In the genomic region with DNA sequence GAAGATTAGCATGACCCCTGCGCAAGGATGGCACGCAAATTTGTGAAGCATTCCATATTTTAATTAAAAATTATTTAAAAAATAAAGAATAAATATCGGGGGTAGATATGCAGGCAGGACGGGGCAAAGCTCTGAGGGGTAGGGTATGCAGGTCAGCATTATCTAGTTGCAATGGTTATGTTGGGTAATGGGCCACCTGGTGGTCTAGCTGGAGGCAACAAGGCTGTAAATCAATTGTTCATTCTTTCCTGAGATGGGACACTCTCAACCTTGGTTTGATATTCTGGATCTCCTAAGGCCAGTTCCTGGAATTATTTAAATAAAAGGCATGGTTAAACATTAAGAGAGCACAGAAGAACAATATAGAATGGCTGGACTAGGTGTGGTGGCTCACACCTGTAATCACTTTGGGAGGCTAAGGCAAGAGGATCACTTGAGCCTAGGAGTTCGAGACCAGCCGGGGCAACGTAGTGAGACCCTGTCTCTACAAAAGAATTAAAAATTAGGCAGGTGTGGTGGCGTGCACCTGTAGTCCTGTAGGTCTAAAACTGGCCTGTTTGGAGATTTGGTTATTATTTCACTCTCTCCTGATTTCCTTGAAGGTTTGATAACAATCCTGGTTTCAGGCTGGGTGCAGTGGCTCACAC, we compare ENCODE assay signal across 25 cellular contexts.
"Had no signal": no experiment of that assay in that cellular context is flagged by ENCODE, and none has a peak within 500 bp of the region (broad histone marks: within the 10 kb centered on the region; RNA-seq: fewer than 3 reads in every experiment).

No MANE protein-coding gene starts in this region.

- H3K27me3 ChIP-seq: breast epithelium, esophagus squamous epithelium, gastroesophageal sphincter, heart left ventricle, testis, vagina had no signal

- H3K27me3 Mint-ChIP-seq: activated naive CD8-positive, alpha-beta T cell treated with anti-CD3 and anti-CD28 coated beads for 36 hours; central memory CD8-positive, alpha-beta T cell; naive B cell; type B pancreatic cell had no signal

- ATAC-seq: gastroesophageal sphincter, heart left ventricle, lower lobe of right lung had no signal

- H3K4me3 ChIP-seq: breast epithelium, esophagus squamous epithelium, gastroesophageal sphincter, heart left ventricle, lower lobe of right lung, testis, vagina had no signal

- H3K4me1 ChIP-seq: breast epithelium, gastroesophageal sphincter, heart left ventricle, lower lobe of right lung, testis, vagina had no signal

- H3K27ac Mint-ChIP-seq: activated naive CD8-positive, alpha-beta T cell treated with anti-CD3 and anti-CD28 coated beads for 36 hours; type B pancreatic cell had no signal

- H3K9me3 ChIP-seq: breast epithelium, esophagus squamous epithelium, gastroesophageal sphincter, heart left ventricle, lower lobe of right lung, testis, vagina had no signal

- H3K4me1 Mint-ChIP-seq: activated naive CD8-positive, alpha-beta T cell treated with anti-CD3 and anti-CD28 coated beads for 36 hours; central memory CD8-positive, alpha-beta T cell; neural crest cell had no signal

- H3K9me3 Mint-ChIP-seq: activated naive CD8-positive, alpha-beta T cell treated with anti-CD3 and anti-CD28 coated beads for 36 hours; central memory CD8-positive, alpha-beta T cell; naive B cell; neural crest cell; type B pancreatic cell had no signal

- DNase-seq: activated CD4-positive, alpha-beta T cell treated with anti-CD3 and anti-CD28 coated beads for 4 hours; activated CD4-positive, alpha-beta T cell treated with anti-CD3 and anti-CD28 coated beads, Interleukin-2, amount 50 U/mL, for 48 hours; activated CD4-positive, CD25-positive, alpha-beta regulatory T cell; activated naive CD4-positive, alpha-beta T cell treated with Interleukin-2 at 50 U/mL for 16 hours; activated naive CD8-positive, alpha-beta T cell treated with anti-CD3 and anti-CD28 coated beads for 36 hours; activated T-cell treated with anti-CD3 and anti-CD28 coated beads, Interleukin-2, amount 50 U/mL, for 48 hours; effector memory CD4-positive, alpha-beta T cell; esophagus squamous epithelium; heart left ventricle; islet precursor cell; lower lobe of right lung; naive B cell; retina; stimulated activated CD4-positive, alpha-beta T cell treated with anti-CD3 and anti-CD28 coated beads, Interleukin-4, amount 100 ng/mL, for 1 hour; stimulated activated naive CD4-positive, alpha-beta T cell; T1000; testis had no signal

- H3K36me3 ChIP-seq: breast epithelium had no signal

- FAIRE-seq: colon, endothelial cell of umbilical vein had no signal

- H3K4me3 Mint-ChIP-seq: activated naive CD8-positive, alpha-beta T cell treated with anti-CD3 and anti-CD28 coated beads for 36 hours; central memory CD8-positive, alpha-beta T cell; naive B cell; neural crest cell; type B pancreatic cell had no signal

- H3K27ac ChIP-seq: breast epithelium, esophagus squamous epithelium, gastroesophageal sphincter, heart left ventricle, lower lobe of right lung, testis, vagina had no signal
